Comparison of ENCODE assay signal across 18 cellular contexts in genomic region chr9:94901019-94901363, GRCh38.
DNase-seq lines count a peak whose midpoint lies in the region; ATAC-seq and TF ChIP-seq lines count a peak whose summit lies in the region.
"Had no signal": no experiment of that assay in that cellular context is flagged by ENCODE, and none has a peak within 500 bp of the region (broad histone marks: within the 10 kb centered on the region; RNA-seq: fewer than 3 reads in every experiment).

No MANE protein-coding gene starts in this region.

- H3K27ac Mint-ChIP-seq in T-cell, result no peak overlapping the region
- H3K27ac Mint-ChIP-seq: activated naive CD4-positive, alpha-beta T cell treated with anti-CD3 and anti-CD28 coated beads, Interleukin-2, amount 10 ng/mL, durations not matched to agents 7 days and 5 days; GM23338 had no signal

- H3K9me3 ChIP-seq in adipocyte (ENCODE audit: control insufficient read depth, low read length) (no peaks in the 10 kb centered on the region), right atrium auricular region (no peaks in the 10 kb centered on the region)

- CTCF ChIA-PET in T-cell (lab: Charles Lee), result no interaction called here

- peak overlapping the region; percentile 76 for H3K4me3 ChIP-seq in adipocyte (ENCODE audit: low read length)
- H3K4me3 ChIP-seq in right atrium auricular region, result no peak overlapping the region
- no peak overlapping the region for H3K4me3 ChIP-seq in skin epidermis
- H3K4me3 ChIP-seq: GM23338 had no signal

- POLR2A ChIA-PET in T-cell (lab: Charles Lee), result no interaction called here

- H3K4me3 Mint-ChIP-seq in T-cell, result no peak overlapping the region
- H3K4me3 Mint-ChIP-seq: activated CD4-positive, alpha-beta T cell treated with anti-CD3 and anti-CD28 coated beads, Interleukin-2, amount 10 ng/mL, durations not matched to agents 7 days and 5 days; activated naive CD4-positive, alpha-beta T cell treated with anti-CD3 and anti-CD28 coated beads, Interleukin-2, amount 10 ng/mL, durations not matched to agents 7 days and 5 days; GM23338; IgD-negative memory B cell had no signal

- H3K4me1 ChIP-seq in adipocyte (ENCODE audit: control insufficient read depth, insufficient read depth, low read length) (peaks cover 51% of the 10 kb centered on the region), right atrium auricular region (peaks cover 0 to 15% of the 10 kb centered on the region in 2 donors)

- H3K9ac ChIP-seq in adipocyte (ENCODE audit: low read length), result peak overlapping the region; percentile 80

- peaks cover 18% of the 10 kb centered on the region for H3K36me3 Mint-ChIP-seq in T-cell
- H3K36me3 Mint-ChIP-seq: activated naive CD4-positive, alpha-beta T cell treated with anti-CD3 and anti-CD28 coated beads, Interleukin-2, amount 10 ng/mL, durations not matched to agents 7 days and 5 days; IgD-negative memory B cell had no signal

- no peaks in the 10 kb centered on the region for H3K4me1 Mint-ChIP-seq in T-cell

- H3K27me3 ChIP-seq in adipocyte (replicated peaks; ENCODE audit: control insufficient read depth, insufficient read depth, low read length), result no peaks in the 10 kb centered on the region
- H3K27me3 ChIP-seq in right atrium auricular region, result no peaks in the 10 kb centered on the region

- H3K36me3 ChIP-seq in adipocyte (ENCODE audit: control insufficient read depth, insufficient read depth, low read length, severe bottlenecking) (no peaks in the 10 kb centered on the region), right atrium auricular region (no peaks in the 10 kb centered on the region)

- H3K27ac ChIP-seq in right atrium auricular region, result peak overlapping the region; percentile 68 to 80
- peak overlapping the region in 19 of 21 experiments; percentile 26 to 92 (median 76) for H3K27ac ChIP-seq in skin epidermis

- H3K9me3 Mint-ChIP-seq in T-cell, result no peaks in the 10 kb centered on the region
- H3K9me3 Mint-ChIP-seq: activated CD4-positive, alpha-beta T cell treated with anti-CD3 and anti-CD28 coated beads, Interleukin-2, amount 10 ng/mL, durations not matched to agents 7 days and 5 days; activated naive CD4-positive, alpha-beta T cell treated with anti-CD3 and anti-CD28 coated beads, Interleukin-2, amount 10 ng/mL, durations not matched to agents 7 days and 5 days; GM23338; IgD-negative memory B cell had no signal

- ATAC-seq in T-cell (replicated peaks in 1 of 4) (no peak), GM21381 (IDR thresholded peaks at IDR 0.05; ENCODE audit: unreplicated experiment) (no peak), HG03095 (IDR thresholded peaks at IDR 0.05; ENCODE audit: unreplicated experiment) (no peak)

- no peak for TF ChIP-seq CTCF in right atrium auricular region (IDR thresholded peaks at IDR 0.05)

- DNase-seq in HCEC 1CT (peak; percentile 62), adipocyte (ENCODE audit: low read depth) (no peak), right atrium auricular region (ENCODE audit: low spot score) (no peak), cerebellum (ENCODE audit: low spot score) (no peak), T-cell (no peak)
- DNase-seq: activated CD4-positive, alpha-beta T cell treated with anti-CD3 and anti-CD28 coated beads, Interleukin-2, amount 10 ng/mL, durations not matched to agents 7 days and 5 days; activated naive CD4-positive, alpha-beta T cell treated with anti-CD3 and anti-CD28 coated beads, Interleukin-2, amount 10 ng/mL, durations not matched to agents 7 days and 5 days; AML-193; effector CD8-positive, alpha-beta T cell; hippocampal formation; NCI-H1436 treated with DMSO at 0.1 percent for 48 hours; NCI-H748 treated with DMSO at 0.1 percent for 48 hours; retina had no signal

- no peaks in the 10 kb centered on the region for H3K27me3 Mint-ChIP-seq in T-cell
- H3K27me3 Mint-ChIP-seq: activated naive CD4-positive, alpha-beta T cell treated with anti-CD3 and anti-CD28 coated beads, Interleukin-2, amount 10 ng/mL, durations not matched to agents 7 days and 5 days; IgD-negative memory B cell had no signal
